Comparison of ENCODE assay signal across 8 cellular contexts in genomic region chr6:143151381-143151780, GRCh38.
"Had no signal": no experiment of that assay in that cellular context is flagged by ENCODE, and none has a peak within 500 bp of the region (broad histone marks: within the 10 kb centered on the region; RNA-seq: fewer than 3 reads in every experiment).

No MANE protein-coding gene starts in this region.

- ATAC-seq: GM23338, HCT116 had no signal

- DNase-seq: GM23248, GOT3, H7, H9, HCEC 1CT, HFFc6 had no signal
